10 cellular contexts compared by ENCODE assay signal in the genomic region with DNA sequence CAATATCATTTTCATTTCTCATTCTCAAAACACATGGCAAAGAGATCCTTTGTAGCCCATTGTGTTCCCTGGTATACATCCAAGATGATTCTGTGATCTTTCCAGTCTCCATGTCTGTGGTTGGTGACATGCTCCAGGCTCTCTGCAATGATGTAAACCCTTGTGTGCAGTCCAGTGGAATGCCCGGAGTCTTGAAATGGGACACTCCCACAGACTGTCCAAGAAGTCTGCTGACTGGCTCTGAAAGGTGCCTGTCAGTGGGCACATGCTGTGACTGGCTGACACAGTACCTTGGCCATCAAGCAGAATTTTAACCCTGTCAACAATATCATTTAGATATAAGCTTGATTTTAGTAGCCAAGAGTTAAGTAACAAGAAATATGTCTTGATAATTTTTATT.
DNase-seq lines count a peak whose midpoint lies in the region; ATAC-seq and TF ChIP-seq lines count a peak whose summit lies in the region.
"Had no signal": no experiment of that assay in that cellular context is flagged by ENCODE, and none has a peak within 500 bp of the region (broad histone marks: within the 10 kb centered on the region; RNA-seq: fewer than 3 reads in every experiment).

No MANE protein-coding gene starts in this region.

- no peak for TF ChIP-seq CTCF in AG04449 (IDR thresholded peaks at IDR 0.05; ENCODE audit: insufficient read depth, low read length, missing control alignments)
- no peak for TF ChIP-seq CTCF in PC-3 (conservative IDR thresholded peaks at IDR 0.05; ENCODE audit: low read depth, low read length)
- TF ChIP-seq CTCF in epithelial cell of proximal tubule (conservative IDR thresholded peaks at IDR 0.05; ENCODE audit: low read depth, low read length), result no peak
- no peak for TF ChIP-seq CTCF in spleen (IDR thresholded peaks at IDR 0.05 in 8 of 11, conservative IDR thresholded peaks at IDR 0.05 in 3 of 11)

- DNase-seq in AG04449 (ENCODE audit: low read depth, low spot score) (peak; percentile 67), PC-3 (peak; percentile 33), epithelial cell of proximal tubule (ENCODE audit: low read depth) (peak; percentile 62), midbrain (lab: John Stamatoyannopoulos, UW) (peak; percentile 88), NCI-H524 treated with DMSO at 0.1 percent for 48 hours (lab: John Stamatoyannopoulos, UW) (no peak), spleen (no peak)
- DNase-seq: CD4-positive, CD25-positive, alpha-beta regulatory T cell; H7 had no signal

- no peaks in the 10 kb centered on the region for H4K20me1 ChIP-seq in PC-3 (ENCODE audit: low read length)

- no peak overlapping the region for H3K4me3 ChIP-seq in AG04449 (ENCODE audit: low read depth, low read length)
- no peak overlapping the region for H3K4me3 ChIP-seq in PC-3 (ENCODE audit: low read length)
- no peak overlapping the region for H3K4me3 ChIP-seq in epithelial cell of proximal tubule (ENCODE audit: low read depth, low read length)
- no peak overlapping the region for H3K4me3 ChIP-seq in spleen

- peaks cover 12% of the 10 kb centered on the region; the same call in 1 of the 2 replicates for H3K36me3 ChIP-seq in PC-3 (ENCODE audit: low read depth, low read length)
- H3K36me3 ChIP-seq in spleen, result no peaks in the 10 kb centered on the region

- BruUV-seq in PC-3 (replicated peaks; lab: Mats Ljungman, UMichigan), result no TSS peak

- intact Hi-C loops in PC-3 (cut with micrococcal nuclease), result no loop called here
- intact Hi-C loops in spleen (cut with DNase I; ENCODE audit: low total_unique reads), result no loop called here

- no peaks in the 10 kb centered on the region for H3K4me1 ChIP-seq in PC-3 (ENCODE audit: insufficient read depth, low read length)
- H3K4me1 ChIP-seq in spleen, result peaks cover 0 to 5% (median 0%) of the 10 kb centered on the region in 6 donors

- 44 to 87% (median 77%) methylated on average over 1 of the region's 1 CpG for WGBS in spleen, 5 donors

- H2AFZ ChIP-seq in PC-3 (ENCODE audit: low read length), result no peak overlapping the region

- H3K9me3 ChIP-seq in PC-3 (ENCODE audit: low read length) (no peaks in the 10 kb centered on the region), spleen (no peaks in the 10 kb centered on the region)

- no peak overlapping the region for H3K4me2 ChIP-seq in PC-3 (ENCODE audit: low read length)

- CTCF ChIA-PET in AG04449 (lab: Yijun Ruan, JAX), result interaction anchor here (1.0 kb wide), 1 partner anchor 220 kb away, joined by 3 read pairs; no protein-coding TSS in a partner anchor
- CTCF ChIA-PET in PC-3 (lab: Charles Lee), result no interaction called here

- ATAC-seq in PC-3 (peak; percentile 50), HG03025 (IDR thresholded peaks at IDR 0.05; ENCODE audit: low FRiP score, unreplicated experiment) (no peak), HG02642 (IDR thresholded peaks at IDR 0.05; ENCODE audit: poor library complexity, unreplicated experiment) (no peak)

- POLR2A ChIA-PET in AG04449 (lab: Yijun Ruan, JAX) (no interaction called here), PC-3 (lab: Charles Lee; ENCODE audit: unreplicated experiment) (no interaction called here)

- H3K27me3 ChIP-seq in PC-3 (ENCODE audit: low read length) (no peaks in the 10 kb centered on the region), spleen (replicated peaks in 1 of 7) (peaks cover 0 to 7% (median 0%) of the 10 kb centered on the region in 7 donors)

- no peak overlapping the region for H3K27ac ChIP-seq in PC-3 (ENCODE audit: low read length)
- H3K27ac ChIP-seq in spleen, result peak overlapping the region in 4 of 8 donors; percentile 32 to 57 (median 40)

- no peaks in the 10 kb centered on the region for H3K79me2 ChIP-seq in PC-3 (ENCODE audit: low read length)

- H3K9me2 ChIP-seq in PC-3 (replicated peaks; ENCODE audit: low read length), result no peaks in the 10 kb centered on the region

- no peak for TF ChIP-seq POLR2A in spleen (IDR thresholded peaks at IDR 0.05)

- H3K9ac ChIP-seq in PC-3 (ENCODE audit: low read length), result no peak overlapping the region

- H3F3A ChIP-seq in PC-3 (ENCODE audit: low read length, unreplicated experiment), result no peaks in the 10 kb centered on the region

Comparison
In these comparisons a context has a peak if more than half of its experiments do, and no peak if none do; other contexts are left out.
1. DNase-seq: peak in AG04449 (single experiment), PC-3 (single experiment), epithelial cell of proximal tubule (single experiment) and midbrain (single experiment); none in NCI-H524 treated with DMSO at 0.1 percent for 48 hours (single experiment) and spleen (single experiment).